10 cellular contexts compared by ENCODE assay signal in the genomic region with DNA sequence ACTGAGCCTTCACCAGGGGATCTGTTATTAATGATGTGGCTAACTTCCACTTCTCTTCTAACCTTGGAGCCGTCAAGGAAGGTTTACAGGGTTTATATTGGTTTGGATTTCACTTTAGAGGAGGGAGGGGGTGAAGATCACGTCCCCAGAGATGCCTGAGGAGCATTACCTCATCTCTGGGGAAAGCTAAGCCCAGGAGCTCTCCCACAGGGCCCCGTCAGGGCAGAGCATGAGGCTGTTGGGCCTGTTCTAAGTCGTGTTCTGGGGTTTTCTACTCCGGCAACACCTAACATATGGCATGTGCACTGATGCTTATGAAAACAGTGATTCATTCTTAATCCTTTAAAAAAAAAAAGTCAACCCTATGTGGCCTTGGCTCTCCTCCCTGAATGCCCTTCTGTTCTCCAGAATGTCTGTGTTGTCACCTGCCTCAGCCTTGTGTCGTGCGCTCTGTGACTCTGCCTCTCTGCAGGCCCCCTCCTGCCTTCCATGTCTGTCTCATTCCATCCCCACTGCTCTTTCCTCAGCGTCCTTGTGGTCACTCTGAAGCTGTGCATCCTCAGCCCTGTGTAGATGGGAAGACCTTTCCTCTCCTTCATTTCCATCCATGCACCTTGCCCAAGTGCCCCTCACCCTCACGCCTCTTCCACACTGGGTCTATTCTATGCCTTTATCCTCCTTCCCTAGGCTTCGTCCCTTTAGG.
DNase-seq lines count a peak whose midpoint lies in the region; TF ChIP-seq lines count a peak whose summit lies in the region.
"Had no signal": no experiment of that assay in that cellular context is flagged by ENCODE, and none has a peak within 500 bp of the region (broad histone marks: within the 10 kb centered on the region; RNA-seq: fewer than 3 reads in every experiment).

No MANE protein-coding gene starts in this region.

- DNase-seq in MCF 10A (ENCODE audit: unreplicated experiment) (peak; percentile 64), breast epithelium (ENCODE audit: low spot score in 2 of 2) (no peak), RWPE1 (ENCODE audit: low spot score) (peak; percentile 45), fibroblast of pulmonary artery (ENCODE audit: low read depth) (peak; percentile 16), ureter (ENCODE audit: low spot score) (peak; percentile 43), transverse colon (no peak), GDM1 (lab: John Stamatoyannopoulos, UW) (no peak), NCI-H510A (lab: John Stamatoyannopoulos, UW) (no peak)

- 61 to 72% methylated on average over 2 to 10 of the region's 10 CpGs for WGBS in transverse colon (ENCODE audit: low coverage in 1 of 2), 2 donors

- CTCF ChIA-PET in MCF 10A (lab: Yijun Ruan, JAX): interaction anchor here (0.7 kb wide), 1 partner anchor 678 kb away, joined by 3 read pairs; no protein-coding TSS in a partner anchor
- CTCF ChIA-PET in RWPE1 (lab: Yijun Ruan, JAX): no interaction called here

- H3K27ac ChIP-seq in breast epithelium (no peak overlapping the region), RWPE1 (peak overlapping the region; percentile 70), transverse colon (no peak overlapping the region)
- H3K27ac ChIP-seq: adrenal gland, KMS-11 had no signal

- no peak overlapping the region for H3K4me3 ChIP-seq in breast epithelium
- no peak overlapping the region for H3K4me3 ChIP-seq in fibroblast of pulmonary artery (replicated peaks; ENCODE audit: low read depth, low read length)
- H3K4me3 ChIP-seq in transverse colon: no peak overlapping the region
- H3K4me3 ChIP-seq: adrenal gland had no signal

- in situ Hi-C loops in transverse colon (cut with MboI; ENCODE audit: low pct_ligation_motif_present in 1 of 4, low pct_unique_long_range_greater_than_20kb in 1 of 4, low sequenced_read_pairs in 3 of 4): no loop called here

- POLR2A ChIA-PET in MCF 10A (lab: Yijun Ruan, JAX): interaction anchor here (1.0 kb wide), 1 partner anchor 98 kb away, joined by 7 read pairs; no protein-coding TSS in a partner anchor
- POLR2A ChIA-PET in RWPE1 (lab: Yijun Ruan, JAX; ENCODE audit: low non-redundant PET): no interaction called here

- TF ChIP-seq POLR2A in breast epithelium (IDR thresholded peaks at IDR 0.05): no peak
- no peak for TF ChIP-seq POLR2A in transverse colon (IDR thresholded peaks at IDR 0.05)

- no peaks in the 10 kb centered on the region for H3K9me3 ChIP-seq in breast epithelium
- H3K9me3 ChIP-seq in transverse colon: no peaks in the 10 kb centered on the region
- H3K9me3 ChIP-seq: adrenal gland had no signal

- no peaks in the 10 kb centered on the region for H3K4me1 ChIP-seq in breast epithelium
- H3K4me1 ChIP-seq in transverse colon: no peaks in the 10 kb centered on the region
- H3K4me1 ChIP-seq: adrenal gland had no signal

- TF ChIP-seq CTCF in MCF 10A (IDR thresholded peaks at IDR 0.05; ENCODE audit: unreplicated experiment) (no peak), breast epithelium (IDR thresholded peaks at IDR 0.05) (no peak), RWPE1 (conservative IDR thresholded peaks at IDR 0.05; ENCODE audit: low read depth) (no peak), fibroblast of pulmonary artery (IDR thresholded peaks at IDR 0.05; ENCODE audit: low read length, missing control alignments) (no peak), transverse colon (IDR thresholded peaks at IDR 0.05) (no peak)

- TF ChIP-seq EP300 in transverse colon (IDR thresholded peaks at IDR 0.05; ENCODE audit: low read depth): no peak

- H3K27me3 ChIP-seq in breast epithelium: no peaks in the 10 kb centered on the region
- H3K27me3 ChIP-seq in transverse colon: no peaks in the 10 kb centered on the region

- no peak overlapping the region for H3K4me3 Mint-ChIP-seq in MCF 10A (ENCODE audit: unreplicated experiment)

- H3K27ac Mint-ChIP-seq in MCF 10A (ENCODE audit: low read depth, unreplicated experiment): peak overlapping the region; percentile 78

- H3K36me3 Mint-ChIP-seq in MCF 10A (ENCODE audit: insufficient read depth, unreplicated experiment): no peaks in the 10 kb centered on the region

- intact Hi-C loops in MCF 10A (cut with micrococcal nuclease): no loop called here
- intact Hi-C loops in breast epithelium (cut with DNase I; ENCODE audit: low total_unique reads): no loop called here
- intact Hi-C loops in transverse colon (cut with DNase I; ENCODE audit: low total_unique reads): no loop called here

- H3K4me1 Mint-ChIP-seq in MCF 10A (ENCODE audit: insufficient read depth, unreplicated experiment): peaks cover 12% of the 10 kb centered on the region

- peaks cover 6% of the 10 kb centered on the region for H3K9me3 Mint-ChIP-seq in MCF 10A (ENCODE audit: unreplicated experiment)

- no peaks in the 10 kb centered on the region for H3K36me3 ChIP-seq in breast epithelium
- H3K36me3 ChIP-seq in transverse colon: no peaks in the 10 kb centered on the region
- H3K36me3 ChIP-seq: adrenal gland had no signal

- H3K27me3 Mint-ChIP-seq in MCF 10A (ENCODE audit: insufficient read depth, unreplicated experiment): no peaks in the 10 kb centered on the region

- no TSS peak for BruUV-seq in MCF 10A (replicated peaks; lab: Mats Ljungman, UMichigan)

Comparison
In these comparisons a context has a peak if more than half of its experiments do, and no peak if none do; other contexts are left out.
1. DNase-seq: peak in MCF 10A (single experiment), RWPE1 (single experiment), fibroblast of pulmonary artery (single experiment) and ureter (single experiment); none in breast epithelium (0 of 2), transverse colon (single experiment), GDM1 (single experiment) and NCI-H510A (single experiment).